ENCODE assay signal across 1 cellular context in the genomic region with DNA sequence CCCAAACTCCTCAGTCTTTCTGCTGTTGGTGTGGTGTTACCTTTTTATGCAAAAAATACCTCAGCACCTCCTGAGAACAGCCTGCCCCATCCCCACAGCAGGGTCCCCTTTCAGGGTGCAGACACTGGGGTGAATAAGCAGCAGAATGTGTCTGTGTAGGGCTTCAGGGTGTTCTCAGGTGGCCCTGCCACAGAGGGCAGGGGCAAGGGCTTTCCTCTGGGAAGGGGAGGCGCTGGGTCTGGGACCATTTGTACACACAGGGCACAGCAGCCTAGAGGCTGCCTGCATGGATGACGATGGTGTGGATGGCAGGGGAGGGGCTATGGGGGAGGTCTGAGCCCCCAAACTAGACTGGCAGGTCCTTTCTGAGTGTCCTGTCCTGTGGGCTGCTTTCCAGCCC.
TF ChIP-seq lines count a peak whose summit lies in the region.

No MANE protein-coding gene starts in this region.

TF ChIP-seq in liver, 16 proteins besides CTCF, POLR2A, EP300 and RAD21 (continued from another document):
- TF ChIP-seq, protein P1, sequence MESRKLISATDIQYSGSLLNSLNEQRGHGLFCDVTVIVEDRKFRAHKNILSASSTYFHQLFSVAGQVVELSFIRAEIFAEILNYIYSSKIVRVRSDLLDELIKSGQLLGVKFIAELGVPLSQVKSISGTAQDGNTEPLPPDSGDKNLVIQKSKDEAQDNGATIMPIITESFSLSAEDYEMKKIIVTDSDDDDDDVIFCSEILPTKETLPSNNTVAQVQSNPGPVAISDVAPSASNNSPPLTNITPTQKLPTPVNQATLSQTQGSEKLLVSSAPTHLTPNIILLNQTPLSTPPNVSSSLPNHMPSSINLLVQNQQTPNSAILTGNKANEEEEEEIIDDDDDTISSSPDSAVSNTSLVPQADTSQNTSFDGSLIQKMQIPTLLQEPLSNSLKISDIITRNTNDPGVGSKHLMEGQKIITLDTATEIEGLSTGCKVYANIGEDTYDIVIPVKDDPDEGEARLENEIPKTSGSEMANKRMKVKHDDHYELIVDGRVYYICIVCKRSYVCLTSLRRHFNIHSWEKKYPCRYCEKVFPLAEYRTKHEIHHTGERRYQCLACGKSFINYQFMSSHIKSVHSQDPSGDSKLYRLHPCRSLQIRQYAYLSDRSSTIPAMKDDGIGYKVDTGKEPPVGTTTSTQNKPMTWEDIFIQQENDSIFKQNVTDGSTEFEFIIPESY (IDR thresholded peaks at IDR 0.05) = no peak
- TF ChIP-seq YY1 (IDR thresholded peaks at IDR 0.05) (no peak), GABPA (IDR thresholded peaks at IDR 0.05 in 1 of 2, conservative IDR thresholded peaks at IDR 0.05 in 1 of 2) (no peak)
